ENCODE assay signal across 18 cellular contexts in the genomic region with DNA sequence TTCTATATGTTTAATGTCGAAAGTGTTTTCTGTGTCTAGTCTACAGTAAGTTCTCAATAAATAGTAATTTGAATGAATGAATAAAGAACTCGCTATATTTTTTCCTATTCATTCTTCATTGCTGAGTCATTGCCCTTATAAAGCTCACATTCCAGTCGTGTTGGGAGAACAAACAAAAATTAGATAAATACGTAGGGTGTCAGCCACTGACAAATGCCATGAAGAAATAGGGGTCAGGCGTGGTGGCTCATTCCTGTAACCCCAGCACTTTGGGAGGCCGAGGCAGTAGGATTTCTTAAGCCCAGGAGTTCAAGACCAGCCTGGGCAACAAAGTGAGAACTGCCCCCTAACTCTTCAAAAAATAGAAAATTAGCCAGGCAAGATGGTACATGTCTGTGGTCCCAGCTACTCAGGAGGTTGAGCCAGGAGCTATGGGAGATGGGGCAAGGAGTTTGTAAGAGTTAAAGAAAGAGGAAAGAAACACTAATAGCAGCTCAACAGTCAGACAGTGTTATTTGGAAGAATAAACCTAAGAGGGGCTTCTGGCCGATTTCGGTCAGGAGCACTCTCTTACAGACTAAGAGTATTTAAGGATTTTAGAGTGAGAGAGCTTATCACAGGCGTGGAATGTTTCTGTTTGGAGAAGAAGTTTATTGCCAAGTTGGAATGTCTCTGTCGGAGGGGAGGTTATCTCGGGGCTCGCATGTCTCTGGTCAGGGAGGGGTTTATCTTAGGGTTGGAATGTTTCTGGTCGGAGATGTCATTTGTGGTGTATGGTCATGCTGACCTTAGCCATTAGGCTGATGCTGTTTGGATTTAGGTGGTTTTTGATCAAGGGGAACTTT. TPM values are rescaled to one million over a fixed set of nuclear protein-coding genes. Genes with fewer than 3 reads are reported as not detected.
DNase-seq lines count a peak whose midpoint lies in the region; TF ChIP-seq lines count a peak whose summit lies in the region.
"Had no signal": no experiment of that assay in that cellular context is flagged by ENCODE, and none has a peak within 500 bp of the region (broad histone marks: within the 10 kb centered on the region; RNA-seq: fewer than 3 reads in every experiment).

No MANE protein-coding gene starts in this region.

- H3K9ac ChIP-seq in H9 (ENCODE audit: extremely low read depth, insufficient read length, low read length) = no peak overlapping the region

- H2AFZ ChIP-seq in PC-9 (no peak overlapping the region), osteoblast (ENCODE audit: low read length) (no peak overlapping the region), H9 (ENCODE audit: low read length) (no peak overlapping the region)

- no peak overlapping the region for H3T11ph ChIP-seq in H9 (ENCODE audit: low read length)

- H3K79me2 ChIP-seq in PC-9 (ENCODE audit: low read depth) (peaks cover 25% of the 10 kb centered on the region), osteoblast (ENCODE audit: insufficient read depth, low read length) (peaks cover 13% of the 10 kb centered on the region), H9 (ENCODE audit: insufficient read depth, low read length) (peaks cover 15% of the 10 kb centered on the region; the same call in 1 of the 2 replicates)

- H3K4me1 ChIP-seq in PC-9 (replicated peaks; ENCODE audit: insufficient read depth) (peaks cover 40% of the 10 kb centered on the region), osteoblast (ENCODE audit: insufficient read depth, low read length) (peaks cover 9% of the 10 kb centered on the region), H9 (ENCODE audit: insufficient read depth, low read length) (0 out of 2 replicates have a peak, but pooled peaks cover 6% of the 10 kb centered on the region)

- H3K4me3 ChIP-seq in PC-9 (no peak overlapping the region), osteoblast (ENCODE audit: insufficient read depth, low read length) (no peak overlapping the region)
- H3K4me3 ChIP-seq: body of pancreas, esophagus muscularis mucosa, thoracic aorta had no signal

- H3K23me2 ChIP-seq in H9 (ENCODE audit: insufficient read length, low read depth, low read length, poor library complexity, severe bottlenecking) = peaks cover 3% of the 10 kb centered on the region

- H3K14ac ChIP-seq in H9 (ENCODE audit: insufficient read depth, low read length) = no peak overlapping the region

- H2BK5ac ChIP-seq in H9 (ENCODE audit: insufficient read length, low read length) = no peak overlapping the region

- no peak overlapping the region for H2AK5ac ChIP-seq in H9 (ENCODE audit: insufficient read length, low read length)

- H3K56ac ChIP-seq in H9 (ENCODE audit: insufficient read length, low read depth, low read length) = no peak overlapping the region

- no peaks in the 10 kb centered on the region for H3K79me1 ChIP-seq in H9 (ENCODE audit: insufficient read depth, low read depth, low read length, poor library complexity, severe bottlenecking)

- no peak overlapping the region for H2BK20ac ChIP-seq in H9 (ENCODE audit: low read depth, low read length, poor library complexity, severe bottlenecking)

- H2BK15ac ChIP-seq in H9 (ENCODE audit: low read depth, low read length) = no peak overlapping the region

- H3F3A ChIP-seq in PC-9 (ENCODE audit: insufficient read depth, low read depth) = peaks cover 36% of the 10 kb centered on the region

- no peak overlapping the region for H2BK120ac ChIP-seq in H9 (ENCODE audit: low read depth, low read length, poor library complexity, severe bottlenecking)

- peaks cover 13 to 17% of the 10 kb centered on the region in 2 experiments for H3K9me3 Mint-ChIP-seq in H9

- H3K4me2 ChIP-seq in PC-9 (peak overlapping the region; percentile 62), osteoblast (ENCODE audit: insufficient read depth, low read length) (no peak overlapping the region), H9 (ENCODE audit: insufficient read depth, insufficient read length, low read length) (no peak overlapping the region)

- no peak overlapping the region for H3K23ac ChIP-seq in H9 (ENCODE audit: insufficient read length, low read depth, low read length)

- peaks cover 3 to 18% (median 16%) of the 10 kb centered on the region in 3 experiments for H3K36me3 Mint-ChIP-seq in H9 (ENCODE audit: insufficient read depth in 1 of 3, low read depth in 3 of 3)
- H3K36me3 Mint-ChIP-seq: IgD-negative memory B cell had no signal

- H4K91ac ChIP-seq in H9 (ENCODE audit: insufficient read length, low read depth, low read length) = no peak overlapping the region

- H3K9me2 ChIP-seq in PC-9 (ENCODE audit: insufficient read depth) = no peaks in the 10 kb centered on the region

- BruUV-seq in PC-9 (replicated peaks; lab: Mats Ljungman, UMichigan) = no TSS peak

- peaks cover 16% of the 10 kb centered on the region for H3K27me3 Mint-ChIP-seq in H9 (ENCODE audit: low read depth)
- H3K27me3 Mint-ChIP-seq: IgD-negative memory B cell had no signal

- DNase-seq in EH (ENCODE audit: low read depth) (peak; percentile 87), PC-9 (peak; percentile 58 to 91), epithelial cell of prostate (ENCODE audit: low read depth, low spot score) (no peak), osteoblast (ENCODE audit: insufficient read length, low spot score, missing footprints) (peak; percentile 90), germinal center (ENCODE audit: low spot score) (no peak), AML-193 (lab: John Stamatoyannopoulos, UW) (no peak), H9 (no peak)
- no peak for DNase-seq in effector CD4-positive, alpha-beta T cell
- DNase-seq: activated CD8-positive, alpha-beta memory T cell treated with anti-CD3 and anti-CD28 coated beads, Interleukin-2, amount 50 U/mL, for 4 hours; DMS 273 treated with DMSO at 0.1 percent for 48 hours; left ventricle myocardium superior; NCI-H2107 had no signal

- H2BK12ac ChIP-seq in H9 (ENCODE audit: insufficient read length, low read depth, low read length) = no peak overlapping the region

- H3K4ac ChIP-seq in H9 (ENCODE audit: low read depth, low read length) = no peak overlapping the region

- H3K27ac ChIP-seq in PC-9 = peak overlapping the region; percentile 86
- peak overlapping the region; percentile 66 for H3K27ac ChIP-seq in epithelial cell of prostate
- no peak overlapping the region for H3K27ac ChIP-seq in osteoblast (ENCODE audit: low read depth, low read length)
- H3K27ac ChIP-seq in H9 (ENCODE audit: insufficient read length, low read depth, low read length) = no peak overlapping the region
- H3K27ac ChIP-seq: body of pancreas, esophagus muscularis mucosa had no signal

- intact Hi-C loops in PC-9 (cut with micrococcal nuclease; ENCODE audit: unreplicated experiment) = loop anchor here (2.0 kb wide), 1 partner anchor 363 kb away; no protein-coding TSS in a partner anchor

- H3K36me3 ChIP-seq in PC-9 (ENCODE audit: low read depth) (0 out of 2 replicates have a peak, but pooled peaks cover 5% of the 10 kb centered on the region), osteoblast (ENCODE audit: insufficient read depth, low read length) (no peaks in the 10 kb centered on the region)
- H3K36me3 ChIP-seq: esophagus muscularis mucosa, thoracic aorta had no signal

- CTCF ChIA-PET in PC-9 (lab: Charles Lee) = no interaction called here

- H3K9me3 ChIP-seq in PC-9 (ENCODE audit: insufficient read depth, low read depth) (peaks cover 3% of the 10 kb centered on the region; the same call in 1 of the 2 replicates), osteoblast (ENCODE audit: low read depth, low read length) (no peaks in the 10 kb centered on the region), H9 (ENCODE audit: control insufficient read depth, low read depth, low read length) (no peaks in the 10 kb centered on the region)
- H3K9me3 ChIP-seq: body of pancreas, esophagus muscularis mucosa, thoracic aorta had no signal

- no CpG with 5 or more reads among the region's 13 CpGs for WGBS in H9 (ENCODE audit: extremely low coverage, insufficient read length, low lambda C conversion rate)

- no peak overlapping the region for H3K18ac ChIP-seq in H9 (ENCODE audit: insufficient read length, low read depth, low read length)

- no peak for TF ChIP-seq CTCF in PC-9 (conservative IDR thresholded peaks at IDR 0.05)
- TF ChIP-seq CTCF in osteoblast (IDR thresholded peaks at IDR 0.05; ENCODE audit: extremely low read depth, low read depth, low read length) = no peak
- TF ChIP-seq CTCF in H9 (conservative IDR thresholded peaks at IDR 0.05) = no peak

- H4K8ac ChIP-seq in H9 (replicated peaks; ENCODE audit: insufficient read length, low read depth, low read length) = no peak overlapping the region

- peaks cover 21% of the 10 kb centered on the region in 2 experiments for H3K4me1 Mint-ChIP-seq in H9

- H3K4me3 Mint-ChIP-seq in H9 = no peak overlapping the region; a peak in 1 of 5 replicates

- POLR2A ChIA-PET in PC-9 (lab: Charles Lee; ENCODE audit: unreplicated experiment) = interaction anchor here (0.6 to 1.7 kb wide), 4 partner anchors 24 to 212 kb away, joined by 3 to 23 read pairs (median 4); no protein-coding TSS in a partner anchor

- H3K27ac Mint-ChIP-seq in H9 = no peak overlapping the region

- H4K20me1 ChIP-seq in PC-9 (ENCODE audit: insufficient read depth) (no peaks in the 10 kb centered on the region), osteoblast (ENCODE audit: insufficient read depth, low read length) (no peaks in the 10 kb centered on the region), H9 (ENCODE audit: control insufficient read depth, insufficient read depth, insufficient read length) (no peaks in the 10 kb centered on the region)

- no peak overlapping the region for H4K5ac ChIP-seq in H9 (ENCODE audit: insufficient read length, low read depth, low read length)

- no peaks in the 10 kb centered on the region for H3K27me3 ChIP-seq in PC-9 (ENCODE audit: insufficient read depth, low read depth)
- H3K27me3 ChIP-seq in osteoblast (ENCODE audit: insufficient read depth, low read length) = no peaks in the 10 kb centered on the region
- no peaks in the 10 kb centered on the region for H3K27me3 ChIP-seq in H9 (ENCODE audit: insufficient read depth, low read length)
- H3K27me3 ChIP-seq: body of pancreas, esophagus muscularis mucosa had no signal

RNA-seq across cellular contexts. Expression of a gene that starts 1.8 kb away (rescaled TPM):
- total RNA-seq in PC-9 (2021) (34.6 and 47.8 TPM in 2 replicates), osteoblast (11.6 and 12.1 TPM in 2 replicates), H9 (2021) (43.7 and 45.7 TPM in 2 replicates)

RNA-seq across cellular contexts. Expression of a gene that starts 1.8 kb away (rescaled TPM):
- 53.2 and 62.7 TPM in 2 replicates for total RNA-seq in PC-9 (2021)
- total RNA-seq in osteoblast = 4.7 and 5.1 TPM in 2 replicates
- total RNA-seq in H9 (2021) = 8.6 and 10.0 TPM in 2 replicates

RNA-seq across cellular contexts. Expression of a gene that starts 10.1 kb away (rescaled TPM):
- total RNA-seq in PC-9 (2021) (not detected in 2 replicates), osteoblast (not detected in 2 replicates), H9 (2021) (not detected in 2 replicates)
- total RNA-seq: body of pancreas, esophagus muscularis mucosa, left ventricle myocardium superior, OCI-LY7, pulmonary artery endothelial cell, thoracic aorta had no signal

Comparison
In these comparisons a context has a peak if more than half of its experiments do, and no peak if none do; other contexts are left out.
1. DNase-seq: peak in EH (single experiment), PC-9 (2 of 2) and osteoblast (single experiment); none in epithelial cell of prostate (single experiment), germinal center (single experiment), effector CD4-positive, alpha-beta T cell (single experiment), AML-193 (0 of 2) and H9 (single experiment).
2. H3K27ac ChIP-seq: peak in PC-9 (single experiment) and epithelial cell of prostate (single experiment); none in osteoblast (single experiment) and H9 (single experiment).